In genomic region chr1:10168912-10169514, GRCh38 we compare ENCODE assay signal across 11 cellular contexts. TPM values are rescaled to one million over a fixed set of nuclear protein-coding genes. Genes with fewer than 3 reads are reported as not detected.
DNase-seq lines count a peak whose midpoint lies in the region; ATAC-seq and TF ChIP-seq lines count a peak whose summit lies in the region.
"Had no signal": no experiment of that assay in that cellular context is flagged by ENCODE, and none has a peak within 500 bp of the region (broad histone marks: within the 10 kb centered on the region; RNA-seq: fewer than 3 reads in every experiment).

No MANE protein-coding gene starts in this region.

- no peak for ATAC-seq in stimulated activated naive CD8-positive, alpha-beta T cell treated with anti-CD3 and anti-CD28 coated beads, Interleukin-15, Interleukin-2, amounts not matched to agents 100 U/mL and 50 U/mL, for 24 hours
- ATAC-seq in RWPE2 (ENCODE audit: low read depth) (no peak), HG03439 (IDR thresholded peaks at IDR 0.05; ENCODE audit: unreplicated experiment) (no peak)
- ATAC-seq: left lobe of liver had no signal

- no peak for TF ChIP-seq CTCF in RWPE2 (IDR thresholded peaks at IDR 0.05; ENCODE audit: poor library complexity, severe bottlenecking)
- TF ChIP-seq CTCF in adrenal gland (IDR thresholded peaks at IDR 0.05), result no peak

- no peak overlapping the region for H3K9ac ChIP-seq in trophoblast cell (ENCODE audit: low read length)

- no peak overlapping the region for H3K23ac ChIP-seq in trophoblast cell (ENCODE audit: low read length)

- intact Hi-C loops in adrenal gland (cut with DNase I), result no loop called here

- H3K27ac Mint-ChIP-seq in stimulated activated naive CD8-positive, alpha-beta T cell treated with anti-CD3 and anti-CD28 coated beads, Interleukin-15, Interleukin-2, amounts not matched to agents 100 ng/mL and 50 ng/mL, for 24 hours, result peak overlapping the region; percentile 92
- H3K27ac Mint-ChIP-seq in immature natural killer cell, result no peak overlapping the region

- no peak for TF ChIP-seq POLR2A in adrenal gland (IDR thresholded peaks at IDR 0.05)

- H3K4me3 Mint-ChIP-seq in stimulated activated naive CD8-positive, alpha-beta T cell treated with anti-CD3 and anti-CD28 coated beads, Interleukin-15, Interleukin-2, amounts not matched to agents 100 ng/mL and 50 ng/mL, for 24 hours, result no peak overlapping the region
- no peak overlapping the region for H3K4me3 Mint-ChIP-seq in immature natural killer cell

- no peak overlapping the region for H2BK120ac ChIP-seq in trophoblast cell (ENCODE audit: insufficient read depth, low read length, poor library complexity)

- no peak overlapping the region for H2BK12ac ChIP-seq in trophoblast cell (ENCODE audit: low read length)

- H2AFZ ChIP-seq in trophoblast cell (ENCODE audit: insufficient read depth, low read length, poor library complexity), result no peak overlapping the region

- H3K27ac ChIP-seq in RWPE2 (ENCODE audit: poor library complexity, severe bottlenecking) (peak overlapping the region; percentile 80), adrenal gland (peak overlapping the region in 3 of 5 donors; percentile 41 to 69 (median 68)), trophoblast cell (ENCODE audit: low read depth, low read length) (no peak overlapping the region)

- no peaks in the 10 kb centered on the region for H3K27me3 Mint-ChIP-seq in stimulated activated naive CD8-positive, alpha-beta T cell treated with anti-CD3 and anti-CD28 coated beads, Interleukin-15, Interleukin-2, amounts not matched to agents 100 ng/mL and 50 ng/mL, for 24 hours
- peaks cover 0 to 2% (median 2%) of the 10 kb centered on the region in 3 donors for H3K27me3 Mint-ChIP-seq in immature natural killer cell (ENCODE audit: low read depth in 3 of 3)

- H3K79me1 ChIP-seq in trophoblast cell (ENCODE audit: low read length), result no peaks in the 10 kb centered on the region

- H3K27me3 ChIP-seq in RWPE2 (ENCODE audit: insufficient read depth, poor library complexity, severe bottlenecking) (no peaks in the 10 kb centered on the region), adrenal gland (no peaks in the 10 kb centered on the region), trophoblast cell (ENCODE audit: insufficient read depth, low read length) (no peaks in the 10 kb centered on the region)

- peaks cover 19% of the 10 kb centered on the region for H3K36me3 ChIP-seq in RWPE2 (ENCODE audit: low read depth)
- H3K36me3 ChIP-seq in adrenal gland (replicated peaks in 1 of 2), result peaks cover 0 to 64% of the 10 kb centered on the region in 2 donors
- H3K36me3 ChIP-seq in trophoblast cell (ENCODE audit: control insufficient read depth in 1 of 2, insufficient read depth in 2 of 2, low read length in 2 of 2), result peaks cover 27 to 51% of the 10 kb centered on the region in 2 experiments

- no peak overlapping the region for H4K12ac ChIP-seq in trophoblast cell (ENCODE audit: low read depth, low read length)

- no peaks in the 10 kb centered on the region for H3K79me2 ChIP-seq in trophoblast cell (ENCODE audit: control insufficient read depth, insufficient read depth, low read length, poor library complexity)

- H2BK5ac ChIP-seq in trophoblast cell (ENCODE audit: low read depth, low read length, poor library complexity), result no peak overlapping the region

- no peak overlapping the region for H3K4me3 ChIP-seq in RWPE2 (ENCODE audit: severe bottlenecking)
- H3K4me3 ChIP-seq in adrenal gland, result no peak overlapping the region
- H3K4me3 ChIP-seq in trophoblast cell (ENCODE audit: low read depth, low read length), result no peak overlapping the region

- H3K4ac ChIP-seq in trophoblast cell (ENCODE audit: low read depth, low read length), result no peak overlapping the region

- peaks cover 46% of the 10 kb centered on the region for H3K4me1 Mint-ChIP-seq in stimulated activated naive CD8-positive, alpha-beta T cell treated with anti-CD3 and anti-CD28 coated beads, Interleukin-15, Interleukin-2, amounts not matched to agents 100 ng/mL and 50 ng/mL, for 24 hours (ENCODE audit: low read depth)
- H3K4me1 Mint-ChIP-seq in immature natural killer cell, result peaks cover 2 to 11% of the 10 kb centered on the region in 2 donors

- H3K4me1 ChIP-seq in RWPE2 (ENCODE audit: insufficient read depth, poor library complexity, severe bottlenecking), result peaks cover 16% of the 10 kb centered on the region
- peaks cover 5 to 13% of the 10 kb centered on the region in 2 donors for H3K4me1 ChIP-seq in adrenal gland (replicated peaks in 1 of 2)
- H3K4me1 ChIP-seq in trophoblast cell (ENCODE audit: control insufficient read depth in 1 of 2, insufficient read depth in 2 of 2, low read length in 2 of 2), result no peaks in the 10 kb centered on the region

- H4K91ac ChIP-seq in trophoblast cell (ENCODE audit: low read depth, low read length), result no peak overlapping the region

- H4K8ac ChIP-seq in trophoblast cell (ENCODE audit: low read depth, low read length), result no peak overlapping the region

- no peak overlapping the region for H2AK5ac ChIP-seq in trophoblast cell (ENCODE audit: low read length)

- peaks cover 63% of the 10 kb centered on the region for H3K36me3 Mint-ChIP-seq in stimulated activated naive CD8-positive, alpha-beta T cell treated with anti-CD3 and anti-CD28 coated beads, Interleukin-15, Interleukin-2, amounts not matched to agents 100 ng/mL and 50 ng/mL, for 24 hours (ENCODE audit: low read depth)
- H3K36me3 Mint-ChIP-seq in immature natural killer cell, result peaks cover 29 to 49% (median 33%) of the 10 kb centered on the region in 3 donors

- WGBS in adrenal gland, 4 donors, result 55 to 64% (median 58%) methylated on average over 7 of the region's 7 CpGs
- no CpG with 5 or more reads among the region's 7 CpGs for WGBS in trophoblast cell (ENCODE audit: extremely low coverage, insufficient coverage, insufficient read length)

- no peak overlapping the region for H3K4me2 ChIP-seq in trophoblast cell (ENCODE audit: low read length)

- H3K9me3 Mint-ChIP-seq in stimulated activated naive CD8-positive, alpha-beta T cell treated with anti-CD3 and anti-CD28 coated beads, Interleukin-15, Interleukin-2, amounts not matched to agents 100 ng/mL and 50 ng/mL, for 24 hours, result no peaks in the 10 kb centered on the region
- no peaks in the 10 kb centered on the region for H3K9me3 Mint-ChIP-seq in immature natural killer cell

- no peak for DNase-seq in stimulated activated naive CD8-positive, alpha-beta T cell treated with anti-CD3 and anti-CD28 coated beads, Interleukin-15, Interleukin-2, amounts not matched to agents 100 U/mL and 50 U/mL, for 24 hours
- DNase-seq in RWPE2 (ENCODE audit: low spot score) (no peak), adrenal gland (no peak), immature natural killer cell (no peak), medulla oblongata (ENCODE audit: extremely low spot score) (no peak), trophoblast cell (no peak)
- DNase-seq: stimulated activated CD4-positive, alpha-beta T cell treated with anti-CD3 and anti-CD28 coated beads, Interleukin-12 subunit alpha, Interleukin-12 subunit beta, amount 100 ng/mL, for 4 hours; T1000 had no signal

- H3K14ac ChIP-seq in trophoblast cell (ENCODE audit: low read length), result no peak overlapping the region

- H3K18ac ChIP-seq in trophoblast cell (ENCODE audit: low read length), result no peak overlapping the region

- H3K9me3 ChIP-seq in RWPE2 (ENCODE audit: severe bottlenecking) (no peaks in the 10 kb centered on the region), adrenal gland (replicated peaks in 1 of 3) (no peaks in the 10 kb centered on the region), trophoblast cell (ENCODE audit: insufficient read depth, low read depth, low read length) (no peaks in the 10 kb centered on the region)

RNA-seq across cellular contexts. Expression of gene KIF1B, which starts 41.4 kb away (rescaled TPM):
- 10 to 100 TPM; 34.1 to 66.3 (median 50.2) TPM for total RNA-seq in adrenal gland
- polyA plus RNA-seq in adrenal gland (10 to 100 TPM; 12.9 to 35.8 (median 16.1) TPM), immature natural killer cell (1 to 10 TPM; 1.2 to 2.4 (median 1.8) TPM)
- 22.7 and 23.1 TPM in 2 replicates for polyA plus RNA-seq in trophoblast cell (2013)

Comparison
In these comparisons a context has a peak if more than half of its experiments do, and no peak if none do; other contexts are left out.
1. RNA of gene KIF1B, which starts 41.4 kb away (polyA plus RNA-seq): 12.9 to 35.8 TPM in adrenal gland; 1.2 to 2.4 TPM in immature natural killer cell; every median in the first group is over 4 times any median in the second.